Comparison of ENCODE assay signal across 8 cellular contexts in the genomic region with DNA sequence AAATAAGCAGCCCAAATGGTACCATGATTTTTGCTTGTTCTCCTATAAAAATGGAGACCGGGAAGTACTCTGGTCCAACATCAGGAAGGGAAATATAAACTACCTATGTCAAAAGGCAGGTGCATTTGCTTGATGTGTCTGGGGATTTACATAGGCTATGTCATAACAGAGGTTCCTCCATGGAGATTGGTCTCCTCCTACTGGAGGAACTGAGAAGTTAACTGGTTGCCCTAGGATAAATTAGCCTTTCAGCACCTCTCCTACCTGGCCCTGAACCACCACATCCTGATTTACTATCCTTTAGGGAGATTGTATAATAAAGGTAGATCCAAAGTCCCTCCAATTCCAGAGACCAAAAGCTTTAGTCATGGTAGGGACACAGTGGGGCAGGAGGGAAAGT.
DNase-seq lines count a peak whose midpoint lies in the region; ATAC-seq, FAIRE-seq and TF ChIP-seq lines count a peak whose summit lies in the region.

No MANE protein-coding gene starts in this region.

- H3K27ac ChIP-seq in kidney (ENCODE audit: low read depth in 2 of 2, low read length in 2 of 2), result no peak overlapping the region

- no peaks in the 10 kb centered on the region for H3K9me3 Mint-ChIP-seq in activated T-helper 17 cell treated with anti-CD3 and anti-CD28 coated beads, Interleukin-2, amount 50 U/mL, for 72 hours

- no peaks in the 10 kb centered on the region for H3K4me1 ChIP-seq in kidney (ENCODE audit: control insufficient read depth in 1 of 2, insufficient read depth in 1 of 2, low read depth in 1 of 2, low read length in 2 of 2)

- no peak overlapping the region for H3K4me3 Mint-ChIP-seq in activated T-helper 17 cell treated with anti-CD3 and anti-CD28 coated beads, Interleukin-2, amount 50 U/mL, for 72 hours

- peaks cover 6% of the 10 kb centered on the region for H3K4me1 Mint-ChIP-seq in activated T-helper 17 cell treated with anti-CD3 and anti-CD28 coated beads, Interleukin-2, amount 50 U/mL, for 72 hours

- intact Hi-C loops in kidney (cut with DNase I), result no loop called here

- FAIRE-seq in GM12891 (lab: Jason Lieb, UNC) (peak; percentile 71), kidney (lab: Jason Lieb, UNC) (no peak)

- peak; percentile 95 for ATAC-seq in HG02678 (IDR thresholded peaks at IDR 0.05; ENCODE audit: unreplicated experiment)
- ATAC-seq in activated T-helper 17 cell treated with anti-CD3 and anti-CD28 coated beads, Interleukin-2, amount 50 U/mL, for 72 hours (replicated peaks), result peak; percentile 84

- H3K9me3 ChIP-seq in kidney (ENCODE audit: control insufficient read depth in 1 of 2, low read length in 2 of 2), result no peaks in the 10 kb centered on the region

- H3K27ac Mint-ChIP-seq in activated T-helper 17 cell treated with anti-CD3 and anti-CD28 coated beads, Interleukin-2, amount 50 U/mL, for 72 hours, result peak overlapping the region; percentile 2

- no peaks in the 10 kb centered on the region for H3K27me3 Mint-ChIP-seq in activated T-helper 17 cell treated with anti-CD3 and anti-CD28 coated beads, Interleukin-2, amount 50 U/mL, for 72 hours

- H3K9ac ChIP-seq in kidney (ENCODE audit: low read length in 2 of 2), result no peak overlapping the region

- no peaks in the 10 kb centered on the region for H3K36me3 Mint-ChIP-seq in activated T-helper 17 cell treated with anti-CD3 and anti-CD28 coated beads, Interleukin-2, amount 50 U/mL, for 72 hours (ENCODE audit: low read depth)

- no peaks in the 10 kb centered on the region for H3K36me3 ChIP-seq in kidney (ENCODE audit: control insufficient read depth in 1 of 2, insufficient read depth in 2 of 2, low read length in 2 of 2)

- peak; percentile 39 to 41 for DNase-seq in AML-193 (lab: John Stamatoyannopoulos, UW)
- DNase-seq in GM12891 (ENCODE audit: insufficient read length, low spot score), result no peak
- DNase-seq in NCI-H1048 (lab: John Stamatoyannopoulos, UW), result peak; percentile 64
- no peak for DNase-seq in kidney
- no peak for DNase-seq in NCI-H345 (lab: John Stamatoyannopoulos, UW)
- DNase-seq in stimulated activated CD4-positive, alpha-beta T cell treated with anti-CD3 and anti-CD28 coated beads, Interleukin-1b, Interleukin-23, amount 100 ng/mL, for 48 hours, result no peak

- no peak for TF ChIP-seq POLR2A in GM12891 (IDR thresholded peaks at IDR 0.05; ENCODE audit: low read depth, low read length)

- H3K4me3 ChIP-seq in kidney (ENCODE audit: low read length in 2 of 2), result no peak overlapping the region

- peak; percentile 44 for TF ChIP-seq CTCF in kidney (IDR thresholded peaks at IDR 0.05; ENCODE audit: borderline replicate concordance, extremely low read depth, insufficient read depth)

TF ChIP-seq in GM12891, 5 proteins besides CTCF, POLR2A, EP300 and RAD21:
- TF ChIP-seq POLR2AphosphoS5 (IDR thresholded peaks at IDR 0.05; ENCODE audit: low read depth, low read length) (no peak), PAX5 (IDR thresholded peaks at IDR 0.05; ENCODE audit: insufficient read depth, low read length, severe bottlenecking) (no peak), SPI1 (IDR thresholded peaks at IDR 0.05; ENCODE audit: low read depth, low read length) (no peak), TAF1 (IDR thresholded peaks at IDR 0.05; ENCODE audit: low read depth, low read length) (no peak)

Comparison
In these comparisons a context has a peak if more than half of its experiments do, and no peak if none do; other contexts are left out.
1. DNase-seq: peak in AML-193 (2 of 2) and NCI-H1048 (single experiment); none in GM12891 (single experiment), kidney (single experiment), NCI-H345 (single experiment) and stimulated activated CD4-positive, alpha-beta T cell treated with anti-CD3 and anti-CD28 coated beads, Interleukin-1b, Interleukin-23, amount 100 ng/mL, for 48 hours (single experiment).